27 cellular contexts compared by ENCODE assay signal in the genomic region with DNA sequence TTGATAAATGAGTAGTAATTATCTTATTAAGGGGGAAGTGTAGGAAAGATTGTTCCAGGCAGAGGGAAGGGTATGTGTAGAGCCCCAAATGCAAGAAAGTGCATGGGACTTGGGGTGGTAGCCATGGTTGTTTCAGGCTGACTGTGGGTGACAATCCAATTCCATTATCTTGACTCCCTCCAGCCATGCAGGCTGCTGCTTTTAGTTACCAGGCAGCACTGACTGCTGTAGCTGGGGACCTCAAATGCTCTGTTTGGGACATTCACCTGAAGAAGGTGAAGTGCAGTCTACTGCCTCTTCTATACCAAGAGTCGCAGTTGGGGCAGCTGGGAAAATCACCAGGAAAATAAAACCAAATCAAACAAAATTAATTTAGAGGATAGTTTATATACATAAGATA.
DNase-seq lines count a peak whose midpoint lies in the region; ATAC-seq, FAIRE-seq and TF ChIP-seq lines count a peak whose summit lies in the region.
"Had no signal": no experiment of that assay in that cellular context is flagged by ENCODE, and none has a peak within 500 bp of the region (broad histone marks: within the 10 kb centered on the region; RNA-seq: fewer than 3 reads in every experiment).

No MANE protein-coding gene starts in this region.

- H3K79me2 ChIP-seq in osteoblast (ENCODE audit: insufficient read depth, low read length): no peaks in the 10 kb centered on the region

- no peak overlapping the region for H2AFZ ChIP-seq in osteoblast (ENCODE audit: low read length)

- POLR2A ChIA-PET in A549 (lab: Yijun Ruan, JAX): interaction anchor here (1.5 to 2.8 kb wide), 2 partner anchors 10 to 89 kb away, joined by 3 to 20 read pairs; no protein-coding TSS in a partner anchor

- no peak for TF ChIP-seq EP300 in A549 (IDR thresholded peaks at IDR 0.05)

- peaks cover 62% of the 10 kb centered on the region for H3K4me1 Mint-ChIP-seq in HFFc6 (ENCODE audit: low read depth)

- no peaks in the 10 kb centered on the region for H4K20me1 ChIP-seq in osteoblast (ENCODE audit: insufficient read depth, low read length)
- H4K20me1 ChIP-seq: BLaER1 treated with 17β-estradiol and CSF1 and Interleukin-3, amounts not matched to agents 10 nM and 100 nM had no signal

- no peaks in the 10 kb centered on the region for H3K36me3 Mint-ChIP-seq in HFFc6 (ENCODE audit: low read depth)

- 0 out of 2 replicates have a peak overlapping the region, but pooled peaks have one; percentile 42 for H3K4me3 Mint-ChIP-seq in HFFc6
- H3K4me3 Mint-ChIP-seq: CD4-positive, alpha-beta T cell had no signal

- TF ChIP-seq CTCF in A549 (IDR thresholded peaks at IDR 0.05) (no peak), HFFc6 (IDR thresholded peaks at IDR 0.05) (no peak), body of pancreas (IDR thresholded peaks at IDR 0.05) (no peak), osteoblast (IDR thresholded peaks at IDR 0.05; ENCODE audit: extremely low read depth, low read depth, low read length) (no peak), heart right ventricle (IDR thresholded peaks at IDR 0.05) (no peak)

- H3K4me3 ChIP-seq in A549 (no peak overlapping the region), body of pancreas (no peak overlapping the region), osteoblast (ENCODE audit: insufficient read depth, low read length) (no peak overlapping the region), heart right ventricle (no peak overlapping the region)
- H3K4me3 ChIP-seq: BLaER1 treated with 17β-estradiol and CSF1 and Interleukin-3, amounts not matched to agents 10 nM and 100 nM; HAP-1; Peyer's patch; SK-N-MC had no signal

- intact Hi-C loops in body of pancreas (cut with DNase I) (no loop called here), heart right ventricle (cut with DNase I) (loop anchor here in 1 of 10 donors (10.0 kb wide), 1 partner anchor 461 kb away; no protein-coding TSS in a partner anchor)

- H3K27me3 ChIP-seq in body of pancreas (no peaks in the 10 kb centered on the region), osteoblast (ENCODE audit: insufficient read depth, low read length) (no peaks in the 10 kb centered on the region), heart right ventricle (no peaks in the 10 kb centered on the region)
- H3K27me3 ChIP-seq: BLaER1 treated with 17β-estradiol and CSF1 and Interleukin-3, amounts not matched to agents 10 nM and 100 nM; Peyer's patch had no signal

- peaks cover 11% of the 10 kb centered on the region for H3K9me3 ChIP-seq in A549
- no peaks in the 10 kb centered on the region for H3K9me3 ChIP-seq in body of pancreas
- H3K9me3 ChIP-seq in osteoblast (ENCODE audit: low read depth, low read length): no peaks in the 10 kb centered on the region
- no peaks in the 10 kb centered on the region for H3K9me3 ChIP-seq in heart right ventricle
- H3K9me3 ChIP-seq: HAP-1, Peyer's patch had no signal

- TF ChIP-seq POLR2A in A549 (IDR thresholded peaks at IDR 0.05; ENCODE audit: low read length): no peak
- no peak for TF ChIP-seq POLR2A in body of pancreas (IDR thresholded peaks at IDR 0.05)

- peak overlapping the region; percentile 96 for H3K27ac ChIP-seq in A549
- H3K27ac ChIP-seq in body of pancreas: peak overlapping the region in 3 of 4 donors; percentile 76 to 89 (median 82)
- peak overlapping the region; percentile 75 for H3K27ac ChIP-seq in osteoblast (ENCODE audit: low read depth, low read length)
- H3K27ac ChIP-seq in heart right ventricle: no peak overlapping the region
- H3K27ac ChIP-seq: BLaER1 treated with 17β-estradiol and CSF1 and Interleukin-3, amounts not matched to agents 10 nM and 100 nM; HL-60; SK-N-MC had no signal

- ATAC-seq in A549: no peak
- no peak for ATAC-seq in body of pancreas
- ATAC-seq in GM21423 (IDR thresholded peaks at IDR 0.05; ENCODE audit: unreplicated experiment): no peak
- ATAC-seq in heart right ventricle: no peak

- CTCF ChIA-PET in A549 (lab: Yijun Ruan, JAX): interaction anchor here (0.7 to 3.6 kb wide), 8 partner anchors 9 to 503 kb away, joined by 3 to 17 read pairs (median 4); partner anchors contain the start of gene NR3C1

- peak overlapping the region; percentile 75 for H3K27ac Mint-ChIP-seq in HFFc6
- H3K27ac Mint-ChIP-seq: CD4-positive, alpha-beta T cell had no signal

- H3K4me1 ChIP-seq in A549: peaks cover 53% of the 10 kb centered on the region
- peaks cover 29% of the 10 kb centered on the region for H3K4me1 ChIP-seq in body of pancreas
- H3K4me1 ChIP-seq in osteoblast (ENCODE audit: insufficient read depth, low read length): peaks cover 23% of the 10 kb centered on the region
- peaks cover 0 to 40% (median 15%) of the 10 kb centered on the region in 9 donors for H3K4me1 ChIP-seq in heart right ventricle
- H3K4me1 ChIP-seq: BLaER1 treated with 17β-estradiol and CSF1 and Interleukin-3, amounts not matched to agents 10 nM and 100 nM; HAP-1; Peyer's patch had no signal

- H3K36me3 ChIP-seq in body of pancreas (replicated peaks in 1 of 2; ENCODE audit: insufficient read depth in 1 of 2, low read depth in 2 of 2) (no peaks in the 10 kb centered on the region), osteoblast (ENCODE audit: insufficient read depth, low read length) (no peaks in the 10 kb centered on the region), heart right ventricle (no peaks in the 10 kb centered on the region)
- H3K36me3 ChIP-seq: BLaER1 treated with 17β-estradiol and CSF1 and Interleukin-3, amounts not matched to agents 10 nM and 100 nM; HAP-1; Peyer's patch had no signal

- H3K4me2 ChIP-seq in A549: peak overlapping the region; percentile 80
- peak overlapping the region; percentile 61 for H3K4me2 ChIP-seq in osteoblast (ENCODE audit: insufficient read depth, low read length)
- H3K4me2 ChIP-seq: BLaER1 treated with 17β-estradiol and CSF1 and Interleukin-3, amounts not matched to agents 10 nM and 100 nM had no signal

- TF ChIP-seq RAD21 in A549 (conservative IDR thresholded peaks at IDR 0.05 in 1 of 2, IDR thresholded peaks at IDR 0.05 in 1 of 2): no peak

- H3K27me3 Mint-ChIP-seq in HFFc6 (ENCODE audit: insufficient read depth): no peaks in the 10 kb centered on the region
- H3K27me3 Mint-ChIP-seq: CD4-positive, alpha-beta T cell had no signal

- FAIRE-seq in A549 (lab: Jason Lieb, UNC): no peak
- FAIRE-seq: D721Med, G401.6 had no signal

- 93% methylated on average over 1 of the region's 1 CpG for WGBS in A549 (ENCODE audit: missing lambda C conversion rate)
- WGBS in body of pancreas, 2 donors: 95 to 100% methylated on average over 1 of the region's 1 CpG
- 100% methylated on average over 1 of the region's 1 CpG for WGBS in heart right ventricle, 2 donors

- no peak for DNase-seq in A549 (ENCODE audit: low read depth in 1 of 2, low spot score in 1 of 2)
- no peak for DNase-seq in HFFc6
- DNase-seq in body of pancreas: no peak
- no peak for DNase-seq in osteoblast (ENCODE audit: insufficient read length, low spot score, missing footprints)
- no peak for DNase-seq in stimulated activated CD4-positive, alpha-beta T cell treated with anti-CD3 and anti-CD28 coated beads, Interleukin-2, amount 100 ng/mL, for 48 hours
- no peak for DNase-seq in heart right ventricle
- DNase-seq: AML-193; CD4-positive, alpha-beta T cell; GOT3; Karpas-422; NCI-H1092 treated with DMSO at 0.1 percent for 48 hours; NCI-H1436; NCI-H187; NCI-H2081 treated with DMSO at 0.1 percent for 48 hours; NCI-H2171; NCI-H226; NCI-H510A; NCI-H69; Peyer's patch; SIG-M5 had no signal

- no peaks in the 10 kb centered on the region for H3K9me3 Mint-ChIP-seq in HFFc6

TF ChIP-seq in A549, 52 proteins besides CTCF, POLR2A, EP300 and RAD21 (continues in another document):
- TF ChIP-seq PHF8 (IDR thresholded peaks at IDR 0.05; ENCODE audit: borderline replicate concordance, low read depth) (no peak), POLR2AphosphoS2 (conservative IDR thresholded peaks at IDR 0.05; ENCODE audit: low read length) (no peak), RCOR1 (IDR thresholded peaks at IDR 0.05; ENCODE audit: low read depth, low read length) (no peak), MAZ (IDR thresholded peaks at IDR 0.05; ENCODE audit: borderline replicate concordance, low read depth, low read length) (no peak), SMC3 (IDR thresholded peaks at IDR 0.05) (no peak), CBX2 (IDR thresholded peaks at IDR 0.05; ENCODE audit: borderline replicate concordance, low read depth) (no peak), MAFK (IDR thresholded peaks at IDR 0.05; ENCODE audit: partially characterized antibody) (no peak), HES2 (IDR thresholded peaks at IDR 0.05) (no peak), JUNB (IDR thresholded peaks at IDR 0.05) (no peak), FOSB (CRISPR knock-in tag; IDR thresholded peaks at IDR 0.05) (no peak), JUN (IDR thresholded peaks at IDR 0.05) (no peak), HOXB13 (CRISPR knock-in tag; IDR thresholded peaks at IDR 0.05; ENCODE audit: low read depth) (no peak), FOSL2 (IDR thresholded peaks at IDR 0.05) (no peak), FOSL2 (CRISPR knock-in tag; IDR thresholded peaks at IDR 0.05) (no peak), RARB (CRISPR knock-in tag; IDR thresholded peaks at IDR 0.05) (no peak)

Comparison
In these comparisons a context has a peak if more than half of its experiments do, and no peak if none do; other contexts are left out.
1. H3K27ac ChIP-seq: peak in A549 (2 of 2), body of pancreas (3 of 4) and osteoblast (single experiment); none in heart right ventricle (0 of 10).